In genomic region chr17:11671151-11671550, GRCh38 we compare ENCODE assay signal across 22 cellular contexts.
DNase-seq lines count a peak whose midpoint lies in the region; ATAC-seq and TF ChIP-seq lines count a peak whose summit lies in the region.
"Had no signal": no experiment of that assay in that cellular context is flagged by ENCODE, and none has a peak within 500 bp of the region (broad histone marks: within the 10 kb centered on the region; RNA-seq: fewer than 3 reads in every experiment).

No MANE protein-coding gene starts in this region.

- WGBS in tibial nerve, 2 donors: 51 to 59% methylated on average over 4 of the region's 4 CpGs

- ATAC-seq in esophagus mucosa (peak; percentile 42), HG03378 (IDR thresholded peaks at IDR 0.05; ENCODE audit: unreplicated experiment) (no peak), GM18870 (IDR thresholded peaks at IDR 0.05; ENCODE audit: unreplicated experiment) (no peak)

- TF ChIP-seq EP300 in tibial nerve (IDR thresholded peaks at IDR 0.05): no peak

- H3K36me3 ChIP-seq in tibial nerve: no peaks in the 10 kb centered on the region
- H3K36me3 ChIP-seq: Peyer's patch had no signal

- no peak overlapping the region for H3K27ac ChIP-seq in tibial nerve
- H3K27ac ChIP-seq: Peyer's patch had no signal

- DNase-seq in COLO829 (ENCODE audit: low spot score) (peak; percentile 28), NB4 (ENCODE audit: low read depth) (peak; percentile 5), pons (ENCODE audit: low spot score) (peak; percentile 6), tibial nerve (ENCODE audit: low spot score in 2 of 2) (no peak)
- DNase-seq: AML-193; Caco-2; CD4-positive, alpha-beta memory T cell; DMS79 treated with DMSO at 0.1 percent for 48 hours; H7; KBM-7; NCI-H1417; NCI-H1694 treated with DMSO at 0.1 percent for 48 hours; NCI-H2081; NCI-H2227 treated with DMSO at 0.1 percent for 48 hours; NCI-H69; Peyer's patch; SIG-M5; SK-N-SH; SW 1271 had no signal

- no peaks in the 10 kb centered on the region for H3K9me3 ChIP-seq in tibial nerve
- H3K9me3 ChIP-seq: Caco-2, Peyer's patch, SK-N-SH had no signal

- no peaks in the 10 kb centered on the region for H3K4me1 ChIP-seq in tibial nerve
- H3K4me1 ChIP-seq: Caco-2, Peyer's patch had no signal

- TF ChIP-seq POLR2A in NB4 (IDR thresholded peaks at IDR 0.05; ENCODE audit: extremely low read depth, insufficient read length): no peak
- no peak for TF ChIP-seq POLR2A in tibial nerve (IDR thresholded peaks at IDR 0.05)

- H3K4me3 ChIP-seq in NB4 (ENCODE audit: low read depth, low read length): no peak overlapping the region
- H3K4me3 ChIP-seq in tibial nerve: no peak overlapping the region
- H3K4me3 ChIP-seq: Peyer's patch had no signal

- TF ChIP-seq CTCF in NB4 (IDR thresholded peaks at IDR 0.05; ENCODE audit: low read depth, low read length) (no peak), tibial nerve (IDR thresholded peaks at IDR 0.05) (no peak)

- no peaks in the 10 kb centered on the region for H3K27me3 ChIP-seq in tibial nerve
- H3K27me3 ChIP-seq: Peyer's patch had no signal

Comparison
In these comparisons a context has a peak if more than half of its experiments do, and no peak if none do; other contexts are left out.
1. DNase-seq: peak in COLO829 (single experiment), NB4 (single experiment) and pons (single experiment); none in tibial nerve (0 of 2).